ENCODE assay signal across 8 cellular contexts in the genomic region with DNA sequence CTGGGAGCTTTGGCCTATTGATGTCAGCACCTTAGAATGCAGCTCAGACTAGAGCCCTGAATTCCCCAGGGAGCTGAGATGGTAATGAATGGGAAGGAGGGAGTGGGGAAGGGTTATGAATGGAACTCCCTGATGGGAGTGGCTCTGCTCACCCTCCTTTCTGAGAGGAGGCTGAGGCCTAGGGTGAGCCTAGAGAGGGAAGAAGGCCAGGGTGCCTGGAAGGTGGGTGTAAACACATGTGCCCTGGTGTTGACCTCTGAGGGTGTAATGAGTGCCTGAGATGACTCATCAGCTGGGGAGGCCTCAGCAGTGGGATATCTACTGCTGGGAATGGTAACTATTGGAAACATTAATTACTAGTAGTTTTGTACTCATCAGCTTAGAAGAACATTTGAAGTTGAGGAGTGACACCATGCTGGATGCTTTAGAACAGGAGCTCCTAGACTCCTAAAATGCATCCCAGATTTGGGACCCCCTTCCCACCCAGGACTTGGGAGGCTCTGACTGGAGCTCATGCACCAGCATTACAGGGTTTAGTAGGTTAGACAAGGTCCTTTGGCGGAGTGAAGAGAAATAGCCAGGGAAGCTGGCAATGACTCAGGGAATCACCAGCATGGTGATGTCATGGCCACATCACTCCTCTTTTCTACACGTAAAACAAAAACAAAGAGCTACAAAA. TPM values are rescaled to one million over a fixed set of nuclear protein-coding genes. Genes with fewer than 3 reads are reported as not detected.
DNase-seq lines count a peak whose midpoint lies in the region; ATAC-seq, FAIRE-seq and TF ChIP-seq lines count a peak whose summit lies in the region.

No MANE protein-coding gene starts in this region.

- TF ChIP-seq CTCF in PC-9 (conservative IDR thresholded peaks at IDR 0.05) (no peak), colonic mucosa (IDR thresholded peaks at IDR 0.05) (no peak), uterus (IDR thresholded peaks at IDR 0.05) (no peak)

- intact Hi-C loops in activated CD4-positive, alpha-beta T cell treated with anti-CD3 and anti-CD28 coated beads for 36 hours (cut with DNase I, micrococcal nuclease) = no loop called here
- intact Hi-C loops in PC-9 (cut with micrococcal nuclease; ENCODE audit: unreplicated experiment) = loop anchor here (1.0 to 5.0 kb wide), 3 partner anchors 16 to 78 kb away; partner anchors contain the start of gene PIGV
- intact Hi-C loops in colonic mucosa (cut with DNase I) = no loop called here
- intact Hi-C loops in uterus (cut with DNase I; ENCODE audit: low total_unique reads) = no loop called here

- H3K9ac ChIP-seq in colonic mucosa (ENCODE audit: low read depth in 2 of 2, low read length in 2 of 2) (no peak overlapping the region), mesenchymal stem cell (ENCODE audit: low read length) (peak overlapping the region; percentile 85)

- H3K4me3 Mint-ChIP-seq in activated CD4-positive, alpha-beta T cell treated with anti-CD3 and anti-CD28 coated beads for 36 hours = no peak overlapping the region

- FAIRE-seq in frontal cortex (lab: Jason Lieb, UNC) = no peak

- no TSS peak for BruUV-seq in PC-9 (replicated peaks; lab: Mats Ljungman, UMichigan)

- H3K23ac ChIP-seq in mesenchymal stem cell (ENCODE audit: low read length in 2 of 2) = no peak overlapping the region

- H3K4me2 ChIP-seq in PC-9 (peak overlapping the region; percentile 57), mesenchymal stem cell (ENCODE audit: low read length, poor library complexity, severe bottlenecking) (no peak overlapping the region)

- H4K91ac ChIP-seq in mesenchymal stem cell (ENCODE audit: low read length) = no peak overlapping the region

- WGBS in mesenchymal stem cell = 22% methylated on average over 1 of the region's 2 CpGs

- H3K4ac ChIP-seq in mesenchymal stem cell (ENCODE audit: low read depth in 1 of 2, low read length in 2 of 2) = no peak overlapping the region

- no peak overlapping the region for H2AFZ ChIP-seq in PC-9
- no peak overlapping the region for H2AFZ ChIP-seq in mesenchymal stem cell (ENCODE audit: low read depth, low read length)

- H3K27me3 Mint-ChIP-seq in activated CD4-positive, alpha-beta T cell treated with anti-CD3 and anti-CD28 coated beads for 36 hours = no peaks in the 10 kb centered on the region

- no peak overlapping the region for H3K4me3 ChIP-seq in PC-9
- no peak overlapping the region for H3K4me3 ChIP-seq in colonic mucosa
- peak overlapping the region in 1 of 2 experiments; percentile 2 for H3K4me3 ChIP-seq in mesenchymal stem cell (ENCODE audit: insufficient read depth in 1 of 2, low read depth in 1 of 2, low read length in 2 of 2)
- no peak overlapping the region for H3K4me3 ChIP-seq in uterus

- peaks cover 10% of the 10 kb centered on the region; the same call in 1 of the 2 replicates for H3K79me2 ChIP-seq in PC-9 (ENCODE audit: low read depth)

- no peaks in the 10 kb centered on the region for H3K9me2 ChIP-seq in PC-9 (ENCODE audit: insufficient read depth)

- peaks cover 27% of the 10 kb centered on the region for H3K4me1 Mint-ChIP-seq in activated CD4-positive, alpha-beta T cell treated with anti-CD3 and anti-CD28 coated beads for 36 hours

- no peaks in the 10 kb centered on the region for H3K9me3 ChIP-seq in PC-9 (ENCODE audit: insufficient read depth, low read depth)
- no peaks in the 10 kb centered on the region for H3K9me3 ChIP-seq in colonic mucosa
- H3K9me3 ChIP-seq in mesenchymal stem cell (ENCODE audit: control insufficient read depth, low read length) = no peaks in the 10 kb centered on the region
- H3K9me3 ChIP-seq in uterus = no peaks in the 10 kb centered on the region

- H3K27ac ChIP-seq in PC-9 = peak overlapping the region; percentile 79
- H3K27ac ChIP-seq in colonic mucosa = peak overlapping the region; percentile 3
- H3K27ac ChIP-seq in mesenchymal stem cell (ENCODE audit: low read length, poor library complexity, severe bottlenecking) = peak overlapping the region; percentile 56
- H3K27ac ChIP-seq in uterus = peak overlapping the region; percentile 67 to 70

- peak overlapping the region; percentile 30 to 67 for H3K18ac ChIP-seq in mesenchymal stem cell (ENCODE audit: low read depth in 1 of 2, low read length in 2 of 2)

- H3K9me3 Mint-ChIP-seq in activated CD4-positive, alpha-beta T cell treated with anti-CD3 and anti-CD28 coated beads for 36 hours (ENCODE audit: low read depth) = no peaks in the 10 kb centered on the region

- peaks cover 33% of the 10 kb centered on the region for H3K79me1 ChIP-seq in mesenchymal stem cell (replicated peaks; ENCODE audit: low read length, poor library complexity, severe bottlenecking)

- H2BK120ac ChIP-seq in mesenchymal stem cell (ENCODE audit: low read depth, low read length) = no peak overlapping the region

- peak; percentile 58 for DNase-seq in activated CD4-positive, alpha-beta T cell treated with anti-CD3 and anti-CD28 coated beads for 36 hours
- no peak for DNase-seq in activated CD4-positive, alpha-beta T cell treated with anti-CD3 and anti-CD28 coated beads, Interleukin-2, amount 50 U/mL, for 1 hour
- peak; percentile 89 to 90 for DNase-seq in PC-9
- peak; percentile 28 for DNase-seq in colonic mucosa
- peak; percentile 98 for DNase-seq in mesenchymal stem cell
- DNase-seq in uterus = peak; percentile 55 to 60
- no peak for DNase-seq in frontal cortex (ENCODE audit: low spot score in 2 of 2)

- CTCF ChIA-PET in activated CD4-positive, alpha-beta T cell treated with anti-CD3 and anti-CD28 coated beads for 36 hours (lab: Charles Lee) = interaction anchor here (0.6 to 1.5 kb wide), 10 partner anchors 13 to 170 kb away, joined by 3 to 6 read pairs (median 3); partner anchors contain the start of gene PIGV
- CTCF ChIA-PET in PC-9 (lab: Charles Lee) = interaction anchor here (0.6 to 0.8 kb wide), 5 partner anchors 9 to 288 kb away, joined by 3 to 17 read pairs (median 4); no protein-coding TSS in a partner anchor

- H3K14ac ChIP-seq in mesenchymal stem cell (ENCODE audit: low read length in 2 of 2) = no peak overlapping the region

- peak overlapping the region; percentile 66 for H2BK5ac ChIP-seq in mesenchymal stem cell (ENCODE audit: low read depth, low read length, poor library complexity, severe bottlenecking)

- peak overlapping the region; percentile 78 for H3K27ac Mint-ChIP-seq in activated CD4-positive, alpha-beta T cell treated with anti-CD3 and anti-CD28 coated beads for 36 hours

- H3K36me3 ChIP-seq in PC-9 (ENCODE audit: low read depth) = peaks cover 19% of the 10 kb centered on the region; the same call in 1 of the 2 replicates
- peaks cover 35% of the 10 kb centered on the region for H3K36me3 ChIP-seq in colonic mucosa
- peaks cover 46 to 84% of the 10 kb centered on the region in 2 experiments for H3K36me3 ChIP-seq in mesenchymal stem cell (ENCODE audit: control insufficient read depth in 1 of 2, insufficient read depth in 2 of 2, low read depth in 1 of 2, low read length in 2 of 2)
- no peaks in the 10 kb centered on the region for H3K36me3 ChIP-seq in uterus

- no peaks in the 10 kb centered on the region for H4K20me1 ChIP-seq in PC-9 (ENCODE audit: insufficient read depth)

- H2BK15ac ChIP-seq in mesenchymal stem cell (ENCODE audit: low read depth, poor library complexity, severe bottlenecking) = no peak overlapping the region

- H2AK5ac ChIP-seq in mesenchymal stem cell (ENCODE audit: low read length, severe bottlenecking) = peak overlapping the region; percentile 10

- H3K36me3 Mint-ChIP-seq in activated CD4-positive, alpha-beta T cell treated with anti-CD3 and anti-CD28 coated beads for 36 hours (ENCODE audit: low read depth) = peaks cover 84% of the 10 kb centered on the region

- TF ChIP-seq POLR2A in uterus (IDR thresholded peaks at IDR 0.05) = no peak

- H3F3A ChIP-seq in PC-9 (ENCODE audit: insufficient read depth, low read depth) = peaks cover 38% of the 10 kb centered on the region; the same call in 1 of the 2 replicates

- H3K4me1 ChIP-seq in PC-9 (replicated peaks; ENCODE audit: insufficient read depth) (peaks cover 41% of the 10 kb centered on the region), colonic mucosa (no peaks in the 10 kb centered on the region), mesenchymal stem cell (ENCODE audit: control insufficient read depth, insufficient read depth, low read depth, low read length) (peaks cover 25% of the 10 kb centered on the region), uterus (peaks cover 6 to 21% of the 10 kb centered on the region in 2 donors)

- no peak overlapping the region for H4K8ac ChIP-seq in mesenchymal stem cell (ENCODE audit: low read length)

- POLR2A ChIA-PET in activated CD4-positive, alpha-beta T cell treated with anti-CD3 and anti-CD28 coated beads for 36 hours (lab: Charles Lee) = interaction anchor here (0.6 to 1.2 kb wide), 3 partner anchors 10 to 416 kb away, joined by 3 to 4 read pairs (median 3); no protein-coding TSS in a partner anchor
- POLR2A ChIA-PET in PC-9 (lab: Charles Lee; ENCODE audit: unreplicated experiment) = interaction anchor here (0.5 to 0.7 kb wide), 2 partner anchors 17 to 74 kb away, joined by 3 to 4 read pairs; no protein-coding TSS in a partner anchor

- peak; percentile 86 for ATAC-seq in activated CD4-positive, alpha-beta T cell treated with anti-CD3 and anti-CD28 coated beads for 36 hours
- ATAC-seq in HG02970 (IDR thresholded peaks at IDR 0.05; ENCODE audit: low FRiP score, unreplicated experiment) = no peak

- H3K27me3 ChIP-seq in PC-9 (ENCODE audit: insufficient read depth, low read depth) (no peaks in the 10 kb centered on the region), colonic mucosa (no peaks in the 10 kb centered on the region), mesenchymal stem cell (ENCODE audit: control insufficient read depth in 1 of 2, insufficient read depth in 1 of 2, low read length in 2 of 2) (no peaks in the 10 kb centered on the region), uterus (no peaks in the 10 kb centered on the region)

- H2BK12ac ChIP-seq in mesenchymal stem cell (ENCODE audit: low read length in 2 of 2) = no peak overlapping the region

RNA-seq across cellular contexts. Expression of gene PIGV, which starts 16.0 kb away (rescaled TPM):
- 10 to 100 TPM; 12.0 to 17.2 TPM for total RNA-seq in activated CD4-positive, alpha-beta T cell treated with anti-CD3 and anti-CD28 coated beads for 36 hours
- total RNA-seq in PC-9 (2021) (30.8 and 31.9 TPM in 2 replicates), colonic mucosa (10 to 100 TPM; 16.8 to 24.2 TPM), uterus (10 to 100 TPM in 2 of 4 donors, 1 to 10 TPM in 2; 9.5 to 20.3 (median 12.4) TPM), frontal cortex (4.5 TPM)
- polyA plus RNA-seq in mesenchymal stem cell (2013, experiment 1 of 2) = 8.1 TPM
- polyA plus RNA-seq in mesenchymal stem cell (2013, experiment 2 of 2) = 8.6 TPM

RNA-seq across cellular contexts. Expression of gene ZDHHC18, which starts 54.7 kb away (rescaled TPM):
- total RNA-seq in activated CD4-positive, alpha-beta T cell treated with anti-CD3 and anti-CD28 coated beads for 36 hours = 10 to 100 TPM; 51.6 to 66.0 TPM
- total RNA-seq in PC-9 (2021) (27.2 and 36.1 TPM in 2 replicates), colonic mucosa (10 to 100 TPM; 14.1 to 16.8 TPM), uterus (10 to 100 TPM in 2 of 4 donors, 1 to 10 TPM in 2; 1.2 to 19.8 (median 8.0) TPM), frontal cortex (5.7 TPM)
- 24.7 TPM for polyA plus RNA-seq in mesenchymal stem cell (2013, experiment 1 of 2)
- 24.1 TPM for polyA plus RNA-seq in mesenchymal stem cell (2013, experiment 2 of 2)

Comparison
In these comparisons a context has a peak if more than half of its experiments do, and no peak if none do; other contexts are left out.
1. DNase-seq: peak in activated CD4-positive, alpha-beta T cell treated with anti-CD3 and anti-CD28 coated beads for 36 hours (single experiment), PC-9 (2 of 2), colonic mucosa (single experiment), mesenchymal stem cell (single experiment) and uterus (2 of 2); none in activated CD4-positive, alpha-beta T cell treated with anti-CD3 and anti-CD28 coated beads, Interleukin-2, amount 50 U/mL, for 1 hour (single experiment) and frontal cortex (0 of 2).
2. H3K27ac ChIP-seq: peak in every context shown above with its lines; median percentile 79 in PC-9; 68 in uterus; 56 in mesenchymal stem cell; 3 in colonic mucosa.